In the genomic region with DNA sequence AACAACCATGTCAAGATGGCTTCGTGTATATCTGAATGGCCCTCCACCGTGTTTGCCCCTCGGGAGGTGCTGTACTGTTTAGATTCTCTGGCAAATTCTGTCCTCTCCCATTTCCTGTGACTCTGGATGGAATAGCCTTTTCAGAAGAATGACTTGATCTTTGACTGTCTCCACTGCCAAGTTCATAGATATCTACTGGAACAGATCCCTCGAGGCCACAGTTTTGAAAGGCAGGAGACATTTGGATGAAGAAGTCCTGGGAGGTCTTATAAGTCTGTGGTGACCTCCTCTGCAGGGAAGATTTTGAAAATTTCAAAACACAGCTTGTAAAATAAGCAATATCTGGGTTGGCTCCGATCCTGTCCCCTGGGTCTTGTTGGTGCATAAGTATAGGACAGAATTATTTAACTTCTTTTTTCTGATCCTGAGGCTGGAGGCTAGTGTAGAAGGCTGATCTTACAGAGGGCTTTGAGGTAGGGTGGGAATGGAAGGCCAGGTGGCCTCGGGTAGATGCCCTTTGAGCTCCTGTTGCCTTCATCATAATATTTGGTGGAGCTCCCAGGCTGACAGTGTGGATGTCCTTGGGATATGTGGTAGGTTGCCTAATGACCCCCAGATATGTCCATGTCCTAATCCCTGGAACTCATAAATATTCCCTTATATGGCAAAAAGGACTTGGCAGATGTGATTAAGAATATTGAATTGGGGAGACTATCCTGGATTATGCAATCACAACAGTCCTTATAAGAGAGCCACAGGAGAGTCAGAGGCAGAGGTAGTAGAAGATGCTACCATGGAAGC, we compare ENCODE assay signal across 22 cellular contexts. TPM values are rescaled to one million over a fixed set of nuclear protein-coding genes. Genes with fewer than 3 reads are reported as not detected.
A peak's percentile ranks its signal among the peaks of the same experiment; 100 is the strongest.
DNase-seq lines count a peak whose midpoint lies in the region; ATAC-seq and TF ChIP-seq lines count a peak whose summit lies in the region.
"Had no signal": no experiment of that assay in that cellular context is flagged by ENCODE, and none has a peak within 500 bp of the region (broad histone marks: within the 10 kb centered on the region; RNA-seq: fewer than 3 reads in every experiment).

No MANE protein-coding gene starts in this region.

- no peak overlapping the region for H2AFZ ChIP-seq in hepatocyte
- H2AFZ ChIP-seq: neural progenitor cell had no signal

- ATAC-seq in gastroesophageal sphincter (peak; percentile 86), GM21390 (IDR thresholded peaks at IDR 0.05; ENCODE audit: unreplicated experiment) (no peak)
- ATAC-seq: activated naive CD4-positive, alpha-beta T cell treated with anti-CD3 and anti-CD28 coated beads, Interleukin-2, amount 50 U/mL, for 72 hours; foreskin keratinocyte; mucosa of descending colon had no signal

- H3K36me3 ChIP-seq in gastroesophageal sphincter: no peaks in the 10 kb centered on the region
- H3K36me3 ChIP-seq in hepatocyte (replicated peaks; ENCODE audit: insufficient read depth, low read depth): no peaks in the 10 kb centered on the region
- H3K36me3 ChIP-seq in sigmoid colon: peaks cover 0 to 2% (median 0%) of the 10 kb centered on the region in 4 donors
- no peaks in the 10 kb centered on the region for H3K36me3 ChIP-seq in uterus
- H3K36me3 ChIP-seq in effector memory CD4-positive, alpha-beta T cell (ENCODE audit: control insufficient read depth, insufficient read depth, low read length): no peaks in the 10 kb centered on the region
- H3K36me3 ChIP-seq: HAP-1, lower lobe of right lung, neural progenitor cell, suprapubic skin, WERI-Rb-1 had no signal

- H3K27me3 ChIP-seq in gastroesophageal sphincter (peaks cover 14% of the 10 kb centered on the region), hepatocyte (peaks cover 22% of the 10 kb centered on the region), sigmoid colon (no peaks in the 10 kb centered on the region), uterus (no peaks in the 10 kb centered on the region)
- peaks cover under 1% of the 10 kb centered on the region for H3K27me3 ChIP-seq in effector memory CD4-positive, alpha-beta T cell (replicated peaks; ENCODE audit: control insufficient read depth, insufficient read depth, low read length, poor library complexity, severe bottlenecking)

- H3K27ac ChIP-seq in gastroesophageal sphincter (peak overlapping the region; percentile 19 to 86 (median 82)), hepatocyte (peak overlapping the region; percentile 19), sigmoid colon (peak overlapping the region; percentile 60 to 86 (median 84)), uterus (peak overlapping the region; percentile 57 to 62)
- no peak overlapping the region for H3K27ac ChIP-seq in effector memory CD4-positive, alpha-beta T cell (ENCODE audit: insufficient read depth, low read length, poor library complexity, severe bottlenecking)
- H3K27ac ChIP-seq: foreskin keratinocyte, lower lobe of right lung, neural progenitor cell, suprapubic skin, WERI-Rb-1 had no signal

- no peaks in the 10 kb centered on the region for H3K79me2 ChIP-seq in hepatocyte

- no peaks in the 10 kb centered on the region for H4K20me1 ChIP-seq in hepatocyte (ENCODE audit: insufficient read depth, poor library complexity, severe bottlenecking)

- no peak for TF ChIP-seq POLR2A in gastroesophageal sphincter (IDR thresholded peaks at IDR 0.05)
- TF ChIP-seq POLR2A in sigmoid colon (IDR thresholded peaks at IDR 0.05): no peak
- TF ChIP-seq POLR2A in uterus (IDR thresholded peaks at IDR 0.05): no peak

- H3K4me2 ChIP-seq in hepatocyte: no peak overlapping the region
- H3K4me2 ChIP-seq: neural progenitor cell had no signal

- no peaks in the 10 kb centered on the region for H3K9me2 ChIP-seq in hepatocyte (replicated peaks; ENCODE audit: insufficient read depth)

- no peak for DNase-seq in hepatocyte (ENCODE audit: low spot score)
- DNase-seq in sigmoid colon: peak; percentile 86
- peak; percentile 61 to 70 for DNase-seq in uterus
- no peak for DNase-seq in effector memory CD4-positive, alpha-beta T cell
- DNase-seq in NCI-H187 treated with DMSO at 0.1 percent for 48 hours (lab: John Stamatoyannopoulos, UW): no peak
- DNase-seq: activated CD4-positive, alpha-beta T cell treated with anti-CD3 and anti-CD28 coated beads, Interleukin-2, amount 50 U/mL, for 1 hour; effector CD8-positive, alpha-beta T cell; foreskin keratinocyte; hypothalamus; IMR-90; lower lobe of right lung; mucosa of descending colon; NCI-H1105; OCI-M1; WERI-Rb-1 had no signal

- H3K9me3 ChIP-seq in gastroesophageal sphincter: no peaks in the 10 kb centered on the region
- H3K9me3 ChIP-seq in hepatocyte (ENCODE audit: low read depth): no peaks in the 10 kb centered on the region
- no peaks in the 10 kb centered on the region for H3K9me3 ChIP-seq in sigmoid colon
- no peaks in the 10 kb centered on the region for H3K9me3 ChIP-seq in uterus
- H3K9me3 ChIP-seq in effector memory CD4-positive, alpha-beta T cell (ENCODE audit: control insufficient read depth, low read length): no peaks in the 10 kb centered on the region
- H3K9me3 ChIP-seq: HAP-1, lower lobe of right lung, mucosa of descending colon, suprapubic skin had no signal

- WGBS in gastroesophageal sphincter (ENCODE audit: low coverage in 1 of 2), 2 donors: 31 to 55% methylated on average over 4 to 6 of the region's 6 CpGs
- 60% methylated on average over 6 of the region's 6 CpGs for WGBS in hepatocyte (ENCODE audit: low lambda C conversion rate, missing lambda C conversion rate)
- 55 to 64% methylated on average over 6 of the region's 6 CpGs for WGBS in sigmoid colon, 2 donors

- TF ChIP-seq CTCF in gastroesophageal sphincter (IDR thresholded peaks at IDR 0.05) (no peak), hepatocyte (IDR thresholded peaks at IDR 0.05; ENCODE audit: poor library complexity) (no peak), sigmoid colon (IDR thresholded peaks at IDR 0.05) (no peak), uterus (IDR thresholded peaks at IDR 0.05) (no peak)

- peaks cover 0 to 61% (median 0%) of the 10 kb centered on the region in 3 donors for H3K4me1 ChIP-seq in gastroesophageal sphincter
- peaks cover 22% of the 10 kb centered on the region for H3K4me1 ChIP-seq in hepatocyte (ENCODE audit: insufficient read depth)
- H3K4me1 ChIP-seq in sigmoid colon: peaks cover 0 to 58% (median 47%) of the 10 kb centered on the region in 4 donors
- H3K4me1 ChIP-seq in uterus: no peaks in the 10 kb centered on the region
- H3K4me1 ChIP-seq in effector memory CD4-positive, alpha-beta T cell (ENCODE audit: control insufficient read depth, insufficient read depth, low read length, poor library complexity, severe bottlenecking): no peaks in the 10 kb centered on the region
- H3K4me1 ChIP-seq: foreskin keratinocyte, HAP-1, lower lobe of right lung, neural progenitor cell had no signal

- no peak overlapping the region for H3K4me3 ChIP-seq in gastroesophageal sphincter
- H3K4me3 ChIP-seq in hepatocyte: no peak overlapping the region
- no peak overlapping the region for H3K4me3 ChIP-seq in sigmoid colon
- no peak overlapping the region for H3K4me3 ChIP-seq in uterus
- H3K4me3 ChIP-seq in effector memory CD4-positive, alpha-beta T cell (ENCODE audit: insufficient read depth, low read depth, low read length, poor library complexity, severe bottlenecking): no peak overlapping the region
- H3K4me3 ChIP-seq: HAP-1, lower lobe of right lung, mucosa of descending colon, neural progenitor cell, suprapubic skin had no signal

- no peak for TF ChIP-seq EP300 in gastroesophageal sphincter (IDR thresholded peaks at IDR 0.05)
- TF ChIP-seq EP300 in sigmoid colon (IDR thresholded peaks at IDR 0.05): no peak

- intact Hi-C loops in sigmoid colon (cut with DNase I) (loop anchor here (5.0 to 10.0 kb wide), 3 partner anchors 188 to 306 kb away; partner anchors contain the start of gene SH3GL3), uterus (cut with DNase I; ENCODE audit: low total_unique reads) (no loop called here)

RNA-seq across cellular contexts. Expression of gene ADAMTSL3, which starts 5.3 kb away (rescaled TPM):
- total RNA-seq in gastroesophageal sphincter: 10 to 100 TPM; 19.4 to 35.9 (median 24.1) TPM
- 5.0 and 6.2 TPM in 2 replicates for total RNA-seq in hepatocyte
- 5.2 TPM in 2 replicates for polyA plus RNA-seq in hepatocyte
- total RNA-seq in sigmoid colon: 10 to 100 TPM; 29.2 to 40.7 (median 37.6) TPM
- 1 to 10 TPM in 1 of 3 donors, under 1 TPM in 1, not detected in 1; 0.60 to 2.4 TPM for polyA plus RNA-seq in sigmoid colon
- total RNA-seq in uterus: 10 to 100 TPM in 2 of 4 donors, 1 to 10 TPM in 2; 3.1 to 48.2 (median 24.6) TPM
- total RNA-seq: activated naive CD4-positive, alpha-beta T cell treated with anti-CD3 and anti-CD28 coated beads, Interleukin-2, amount 50 U/mL, for 72 hours; foreskin keratinocyte; NCI-H460 had no signal

Comparison
In these comparisons a context has a peak if more than half of its experiments do, and no peak if none do; other contexts are left out.
1. DNase-seq: peak in sigmoid colon (single experiment) and uterus (2 of 2); none in hepatocyte (single experiment), effector memory CD4-positive, alpha-beta T cell (0 of 3) and NCI-H187 treated with DMSO at 0.1 percent for 48 hours (single experiment).